In genomic region chr6:125123468-125124249, GRCh38 we compare ENCODE assay signal across 24 cellular contexts. TPM values are rescaled to one million over a fixed set of nuclear protein-coding genes. Genes with fewer than 3 reads are reported as not detected.
DNase-seq lines count a peak whose midpoint lies in the region; ATAC-seq, FAIRE-seq and TF ChIP-seq lines count a peak whose summit lies in the region.
"Had no signal": no experiment of that assay in that cellular context is flagged by ENCODE, and none has a peak within 500 bp of the region (broad histone marks: within the 10 kb centered on the region; RNA-seq: fewer than 3 reads in every experiment).

No MANE protein-coding gene starts in this region.

- H3K4me3 Mint-ChIP-seq in HFFc6: peak overlapping the region; percentile 2; the same call in 1 of the 2 replicates
- H3K4me3 Mint-ChIP-seq: activated naive CD8-positive, alpha-beta T cell treated with anti-CD3 and anti-CD28 coated beads, Interleukin-2, amount 10 ng/mL, durations not matched to agents 7 days and 5 days; brain; CD4-positive, CD25-positive, alpha-beta regulatory T cell; natural killer cell; T-helper 1 cell treated with Interleukin-12 subunit alpha and Interleukin-12 subunit beta and Interleukin-4 antibody, amounts not matched to agents 30 μg/mL and 1 μg/mL, for 36 hours had no signal

- H3K36me3 ChIP-seq in adipocyte (ENCODE audit: control insufficient read depth, insufficient read depth, low read length, severe bottlenecking) (no peaks in the 10 kb centered on the region), keratinocyte (ENCODE audit: control insufficient read depth in 2 of 2, extremely low read depth in 1 of 2, insufficient read depth in 2 of 2, low read length in 2 of 2) (no peaks in the 10 kb centered on the region), suprapubic skin (no peaks in the 10 kb centered on the region), upper lobe of right lung (no peaks in the 10 kb centered on the region)
- H3K36me3 ChIP-seq: sigmoid colon, SJSA1 had no signal

- no peak for FAIRE-seq in keratinocyte (lab: Jason Lieb, UNC)
- FAIRE-seq: colon, GM18507 had no signal

- peak overlapping the region; percentile 71 for H3K4me2 ChIP-seq in keratinocyte (ENCODE audit: control insufficient read depth, extremely low read depth, insufficient read depth, low read depth, low read length)

- H3K4me1 Mint-ChIP-seq in HFFc6 (ENCODE audit: low read depth): peaks cover 22% of the 10 kb centered on the region
- H3K4me1 Mint-ChIP-seq: activated naive CD8-positive, alpha-beta T cell treated with anti-CD3 and anti-CD28 coated beads, Interleukin-2, amount 10 ng/mL, durations not matched to agents 7 days and 5 days; CD4-positive, CD25-positive, alpha-beta regulatory T cell; natural killer cell had no signal

- H2AFZ ChIP-seq in keratinocyte (ENCODE audit: control insufficient read depth, low read length): peak overlapping the region; percentile 86

- no peaks in the 10 kb centered on the region for H3K27me3 ChIP-seq in adipocyte (replicated peaks; ENCODE audit: control insufficient read depth, insufficient read depth, low read length)
- H3K27me3 ChIP-seq in keratinocyte (ENCODE audit: control insufficient read depth, extremely low read depth, insufficient read depth, low read length): no peaks in the 10 kb centered on the region
- H3K27me3 ChIP-seq in suprapubic skin: no peaks in the 10 kb centered on the region
- H3K27me3 ChIP-seq in upper lobe of right lung: no peaks in the 10 kb centered on the region
- H3K27me3 ChIP-seq: sigmoid colon, SJSA1 had no signal

- H3K79me2 ChIP-seq in keratinocyte (ENCODE audit: control insufficient read depth, insufficient read depth, low read length): no peaks in the 10 kb centered on the region

- WGBS in suprapubic skin: 78% methylated on average over 11 of the region's 11 CpGs

- TF ChIP-seq EP300 in suprapubic skin (IDR thresholded peaks at IDR 0.05): no peak

- no peak for TF ChIP-seq CTCF in HFFc6 (IDR thresholded peaks at IDR 0.05)
- no peak for TF ChIP-seq CTCF in keratinocyte (optimal IDR thresholded peaks at IDR 0.05 in 1 of 3, IDR thresholded peaks at IDR 0.05 in 1 of 3, conservative IDR thresholded peaks at IDR 0.05 in 1 of 3; ENCODE audit: extremely low read depth in 1 of 3, insufficient read depth in 2 of 3, low read length in 3 of 3)
- TF ChIP-seq CTCF in suprapubic skin (IDR thresholded peaks at IDR 0.05): no peak
- no peak for TF ChIP-seq CTCF in upper lobe of right lung (IDR thresholded peaks at IDR 0.05)

- intact Hi-C loops in upper lobe of right lung (cut with DNase I): no loop called here

- no peaks in the 10 kb centered on the region for H3K27me3 Mint-ChIP-seq in HFFc6 (ENCODE audit: insufficient read depth)
- H3K27me3 Mint-ChIP-seq: brain; CD4-positive, CD25-positive, alpha-beta regulatory T cell had no signal

- H4K20me1 ChIP-seq in keratinocyte (ENCODE audit: control insufficient read depth, extremely low read depth, insufficient read depth, low read length): no peaks in the 10 kb centered on the region

- DNase-seq in HFFc6 (no peak), adipocyte (ENCODE audit: low read depth) (no peak), keratinocyte (ENCODE audit: low read depth, low spot score) (no peak), suprapubic skin (ENCODE audit: low spot score in 2 of 2) (no peak), COLO829 (ENCODE audit: low spot score) (no peak), OCI-M1 (lab: John Stamatoyannopoulos, UW) (no peak), upper lobe of right lung (no peak)
- DNase-seq: activated CD4-positive, alpha-beta T cell treated with anti-CD3 and anti-CD28 coated beads for 48 hours; activated CD8-positive, alpha-beta memory T cell treated with anti-CD3 and anti-CD28 coated beads, Interleukin-2, amount 50 U/mL, for 4 hours; activated naive CD8-positive, alpha-beta T cell treated with anti-CD3 and anti-CD28 coated beads, Interleukin-2, amount 10 ng/mL, durations not matched to agents 7 days and 5 days; CD4-positive, CD25-positive, alpha-beta regulatory T cell; H7; KG1; MV-4-11; natural killer cell; NCI-H2171 treated with DMSO at 0.1 percent for 48 hours; sigmoid colon; stimulated activated CD8-positive, alpha-beta memory T cell treated with anti-CD3 and anti-CD28 coated beads, Interleukin-4, amount 100 ng/mL, for 48 hours had no signal

- H3K9me1 ChIP-seq in keratinocyte (ENCODE audit: control insufficient read depth, extremely low read depth, insufficient read depth, low read length): no peaks in the 10 kb centered on the region

- H3K9ac ChIP-seq in adipocyte (ENCODE audit: low read length): no peak overlapping the region
- H3K9ac ChIP-seq in keratinocyte (ENCODE audit: control insufficient read depth, extremely low read depth, insufficient read depth, low read length): peak overlapping the region; percentile 65

- H3K4me1 ChIP-seq in adipocyte (ENCODE audit: control insufficient read depth, insufficient read depth, low read length) (peaks cover 18% of the 10 kb centered on the region), keratinocyte (ENCODE audit: control insufficient read depth, extremely low read depth, insufficient read depth, low read length) (peaks cover 20% of the 10 kb centered on the region), suprapubic skin (no peaks in the 10 kb centered on the region), upper lobe of right lung (no peaks in the 10 kb centered on the region)
- H3K4me1 ChIP-seq: sigmoid colon, SJSA1 had no signal

- H3K9me3 Mint-ChIP-seq in HFFc6: no peaks in the 10 kb centered on the region; the same call in 1 of the 2 replicates
- H3K9me3 Mint-ChIP-seq: activated naive CD8-positive, alpha-beta T cell treated with anti-CD3 and anti-CD28 coated beads, Interleukin-2, amount 10 ng/mL, durations not matched to agents 7 days and 5 days; natural killer cell; T-helper 1 cell treated with Interleukin-12 subunit alpha and Interleukin-12 subunit beta and Interleukin-4 antibody, amounts not matched to agents 30 μg/mL and 1 μg/mL, for 36 hours had no signal

- H3K27ac ChIP-seq in keratinocyte (ENCODE audit: control insufficient read depth, insufficient read depth, low read length): peak overlapping the region; percentile 83
- peak overlapping the region; percentile 33 for H3K27ac ChIP-seq in suprapubic skin
- no peak overlapping the region for H3K27ac ChIP-seq in upper lobe of right lung
- H3K27ac ChIP-seq: sigmoid colon, SJSA1 had no signal

- H3K4me3 ChIP-seq in adipocyte (ENCODE audit: low read length) (peak overlapping the region; percentile 54), keratinocyte (ENCODE audit: control insufficient read depth in 2 of 3, extremely low read depth in 1 of 3, insufficient read depth in 2 of 3, low read depth in 1 of 3, low read length in 3 of 3) (peak overlapping the region in 2 of 3 experiments; percentile 26 to 29), suprapubic skin (no peak overlapping the region), upper lobe of right lung (no peak overlapping the region)
- H3K4me3 ChIP-seq: sigmoid colon, SJSA1 had no signal

- no peak for TF ChIP-seq POLR2A in suprapubic skin (IDR thresholded peaks at IDR 0.05)

- dilution Hi-C loops in keratinocyte (cut with MboI; ENCODE audit: extremely low pct_ligation_motif_present, low sequenced_read_pairs): no loop called here

- no peaks in the 10 kb centered on the region; the same call in 1 of the 2 replicates for H3K36me3 Mint-ChIP-seq in HFFc6 (ENCODE audit: low read depth)
- H3K36me3 Mint-ChIP-seq: activated naive CD8-positive, alpha-beta T cell treated with anti-CD3 and anti-CD28 coated beads, Interleukin-2, amount 10 ng/mL, durations not matched to agents 7 days and 5 days; brain; CD4-positive, CD25-positive, alpha-beta regulatory T cell; natural killer cell had no signal

- ATAC-seq in upper lobe of right lung: no peak
- ATAC-seq: natural killer cell had no signal

- no peak overlapping the region for H3K27ac Mint-ChIP-seq in HFFc6
- H3K27ac Mint-ChIP-seq: activated naive CD8-positive, alpha-beta T cell treated with anti-CD3 and anti-CD28 coated beads, Interleukin-2, amount 10 ng/mL, durations not matched to agents 7 days and 5 days; brain; CD4-positive, CD25-positive, alpha-beta regulatory T cell; natural killer cell; T-helper 1 cell treated with Interleukin-12 subunit alpha and Interleukin-12 subunit beta and Interleukin-4 antibody, amounts not matched to agents 30 μg/mL and 1 μg/mL, for 36 hours had no signal

- H3K9me3 ChIP-seq in adipocyte (ENCODE audit: control insufficient read depth, low read length) (no peaks in the 10 kb centered on the region), keratinocyte (ENCODE audit: control insufficient read depth, low read depth, low read length) (no peaks in the 10 kb centered on the region), suprapubic skin (no peaks in the 10 kb centered on the region), upper lobe of right lung (no peaks in the 10 kb centered on the region)
- H3K9me3 ChIP-seq: sigmoid colon, SJSA1 had no signal

RNA-seq across cellular contexts. Expression of gene TPD52L1, which starts 29.9 kb away (rescaled TPM):
- 10 to 100 TPM; 11.0 to 36.8 (median 11.7) TPM for total RNA-seq in HFFc6 (2021; fragmentation: NEBNext Ultra II Directional; extraction: Animal tissue kit (Norgen Biotek cat#: 25700))
- polyA plus RNA-seq in keratinocyte: 99.6 to 135 TPM (median 129 TPM) in 3 replicates
- polyA plus RNA-seq in keratinocyte (2011; ENCODE audit: low read depth): 264 TPM
- polyA plus RNA-seq in keratinocyte (2011; cell fraction: cytosol; rRNA removed): 153 and 181 TPM in 2 replicates
- polyA plus RNA-seq in keratinocyte (2011; cell fraction: nucleus; rRNA removed): 73.6 and 80.3 TPM in 2 replicates
- polyA plus RNA-seq in keratinocyte (2012; ENCODE audit: low replicate concordance): 66.5 and 140 TPM in 2 replicates
- polyA minus RNA-seq in keratinocyte: 36.9 to 56.3 TPM (median 40.5 TPM) in 3 replicates
- 66.2 TPM for polyA minus RNA-seq in keratinocyte (2011; cell fraction: cytosol; rRNA and poly(A)+ RNA removed)
- 20.3 and 30.7 TPM in 2 replicates for polyA minus RNA-seq in keratinocyte (2011; cell fraction: nucleus; rRNA and poly(A)+ RNA removed)
- total RNA-seq in suprapubic skin: 100 to 1,000 TPM; 146 to 202 (median 190) TPM
- total RNA-seq in upper lobe of right lung: 24.5 TPM
- total RNA-seq: activated naive CD8-positive, alpha-beta T cell treated with anti-CD3 and anti-CD28 coated beads, Interleukin-2, amount 10 ng/mL, durations not matched to agents 7 days and 5 days; CD4-positive, CD25-positive, alpha-beta regulatory T cell; OCI-LY7 had no signal

Comparison
In these comparisons a context has a peak if more than half of its experiments do, and no peak if none do; other contexts are left out.
1. H3K4me3 ChIP-seq: peak in adipocyte (single experiment) and keratinocyte (2 of 3); none in suprapubic skin (single experiment) and upper lobe of right lung (single experiment).